In the genomic region with DNA sequence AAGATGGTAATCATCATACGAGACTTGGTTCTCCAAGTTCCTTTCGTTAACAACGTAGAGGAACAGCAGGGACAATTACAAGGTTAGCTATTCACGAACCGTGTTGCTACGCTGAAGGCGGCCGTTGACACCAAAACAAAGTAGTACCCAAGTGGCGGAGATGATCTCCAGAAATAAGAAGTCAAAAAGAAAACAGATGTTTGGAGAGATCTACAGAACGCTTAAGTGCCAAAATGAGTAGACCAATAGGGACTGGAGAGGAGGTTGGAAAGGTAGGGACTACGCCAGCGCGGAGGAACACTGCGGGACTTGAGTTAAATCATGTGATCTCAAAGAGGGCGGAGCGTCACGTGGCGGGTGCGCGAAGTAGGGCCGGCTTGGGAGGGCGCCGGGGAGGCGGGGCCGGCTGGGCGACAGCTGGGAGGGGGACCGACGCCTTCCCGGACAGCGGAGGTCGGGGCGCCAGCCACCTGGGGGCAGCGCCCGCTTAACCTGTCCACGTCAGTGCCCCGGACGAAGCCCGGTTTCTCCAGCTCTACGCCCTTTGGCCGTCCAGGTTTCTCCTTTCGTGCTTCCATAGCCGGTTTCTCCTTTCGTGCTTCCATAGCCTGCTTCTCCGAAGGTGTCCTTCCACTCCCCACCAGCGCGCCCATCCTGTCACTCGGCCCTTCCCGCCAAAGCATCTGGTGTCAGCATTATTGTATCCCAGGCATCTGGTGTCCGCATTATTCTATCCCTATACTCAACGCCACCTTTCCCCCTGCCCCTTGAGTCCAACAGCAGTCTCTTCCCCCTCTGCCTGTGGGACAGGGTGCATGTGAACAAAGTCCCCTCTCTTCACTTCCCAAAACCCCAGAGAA, we compare ENCODE assay signal across 1 cellular context.
A peak's percentile ranks its signal among the peaks of the same experiment; 100 is the strongest.
TF ChIP-seq lines count a peak whose summit lies in the region.

No MANE protein-coding gene starts in this region.

TF ChIP-seq in HepG2, 621 proteins besides CTCF, POLR2A, EP300 and RAD21 (continued from another document and continues in another):
- TF ChIP-seq, protein P1, sequence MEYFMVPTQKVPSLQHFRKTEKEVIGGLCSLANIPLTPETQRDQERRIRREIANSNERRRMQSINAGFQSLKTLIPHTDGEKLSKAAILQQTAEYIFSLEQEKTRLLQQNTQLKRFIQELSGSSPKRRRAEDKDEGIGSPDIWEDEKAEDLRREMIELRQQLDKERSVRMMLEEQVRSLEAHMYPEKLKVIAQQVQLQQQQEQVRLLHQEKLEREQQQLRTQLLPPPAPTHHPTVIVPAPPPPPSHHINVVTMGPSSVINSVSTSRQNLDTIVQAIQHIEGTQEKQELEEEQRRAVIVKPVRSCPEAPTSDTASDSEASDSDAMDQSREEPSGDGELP (IDR thresholded peaks at IDR 0.05; ENCODE audit: borderline replicate concordance, low read depth) = peak; percentile 92; the same call in 1 of the 2 replicates
- TF ChIP-seq REXO4 (CRISPR knock-in tag; IDR thresholded peaks at IDR 0.05; ENCODE audit: borderline replicate concordance) = no peak
- TF ChIP-seq ZNF335 (CRISPR knock-in tag; IDR thresholded peaks at IDR 0.05) = no peak
- TF ChIP-seq NRL (CRISPR knock-in tag; IDR thresholded peaks at IDR 0.05; ENCODE audit: borderline replicate concordance) = peak; percentile 83; the same call in 1 of the 2 replicates
- TF ChIP-seq NFYC (CRISPR knock-in tag; IDR thresholded peaks at IDR 0.05) = peak; percentile 41; the same call in 1 of the 2 replicates
- no peak for TF ChIP-seq TP53 (CRISPR knock-in tag; conservative IDR thresholded peaks at IDR 0.05)
- peak; percentile 33; the same call in 1 of the 2 replicates for TF ChIP-seq SMAD1 (CRISPR knock-in tag; IDR thresholded peaks at IDR 0.05; ENCODE audit: borderline replicate concordance, low read depth)
- no peak for TF ChIP-seq DPF2 (CRISPR knock-in tag; IDR thresholded peaks at IDR 0.05; ENCODE audit: borderline replicate concordance, low read depth)
- no peak for TF ChIP-seq NCOA1 (CRISPR knock-in tag; IDR thresholded peaks at IDR 0.05)
- peak; percentile 96 for TF ChIP-seq SAP130 (CRISPR knock-in tag; IDR thresholded peaks at IDR 0.05; ENCODE audit: low read depth)
- TF ChIP-seq HOXA9 (CRISPR knock-in tag; IDR thresholded peaks at IDR 0.05; ENCODE audit: borderline replicate concordance) = peak; percentile 69; the same call in 1 of the 2 replicates
- no peak for TF ChIP-seq ZNF510 (CRISPR knock-in tag; IDR thresholded peaks at IDR 0.05; ENCODE audit: low read depth)
- peak; percentile 45 for TF ChIP-seq TBL1XR1 (IDR thresholded peaks at IDR 0.05; ENCODE audit: borderline replicate concordance, low read length, partially characterized antibody)
- TF ChIP-seq GTF3A (CRISPR knock-in tag; conservative IDR thresholded peaks at IDR 0.05) = no peak
- no peak; the same call in 1 of the 2 replicates for TF ChIP-seq KLF15 (CRISPR knock-in tag; IDR thresholded peaks at IDR 0.05; ENCODE audit: borderline replicate concordance)
- TF ChIP-seq SRSF9 (IDR thresholded peaks at IDR 0.05; ENCODE audit: borderline replicate concordance, insufficient read depth, low read depth, low read length, poor library complexity, severe bottlenecking) = no peak
- TF ChIP-seq NFKB2 (CRISPR knock-in tag; IDR thresholded peaks at IDR 0.05; ENCODE audit: borderline replicate concordance) = peak; percentile 71; the same call in 1 of the 2 replicates
- TF ChIP-seq MED13 (CRISPR knock-in tag; IDR thresholded peaks at IDR 0.05) = no peak
- peak in 1 of 2 experiments; percentile 42; a peak in 1 of 4 replicates for TF ChIP-seq MAFK (conservative IDR thresholded peaks at IDR 0.05 in 1 of 2, IDR thresholded peaks at IDR 0.05 in 1 of 2; ENCODE audit: low read length in 2 of 2)
- TF ChIP-seq, protein P2, sequence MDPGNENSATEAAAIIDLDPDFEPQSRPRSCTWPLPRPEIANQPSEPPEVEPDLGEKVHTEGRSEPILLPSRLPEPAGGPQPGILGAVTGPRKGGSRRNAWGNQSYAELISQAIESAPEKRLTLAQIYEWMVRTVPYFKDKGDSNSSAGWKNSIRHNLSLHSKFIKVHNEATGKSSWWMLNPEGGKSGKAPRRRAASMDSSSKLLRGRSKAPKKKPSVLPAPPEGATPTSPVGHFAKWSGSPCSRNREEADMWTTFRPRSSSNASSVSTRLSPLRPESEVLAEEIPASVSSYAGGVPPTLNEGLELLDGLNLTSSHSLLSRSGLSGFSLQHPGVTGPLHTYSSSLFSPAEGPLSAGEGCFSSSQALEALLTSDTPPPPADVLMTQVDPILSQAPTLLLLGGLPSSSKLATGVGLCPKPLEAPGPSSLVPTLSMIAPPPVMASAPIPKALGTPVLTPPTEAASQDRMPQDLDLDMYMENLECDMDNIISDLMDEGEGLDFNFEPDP (CRISPR knock-in tag; conservative IDR thresholded peaks at IDR 0.05) = no peak
- TF ChIP-seq KLF6 (CRISPR knock-in tag; IDR thresholded peaks at IDR 0.05) = 0 out of 2 replicates have a peak, but pooled peaks have one; percentile 28
- TF ChIP-seq PPARG (CRISPR knock-in tag; conservative IDR thresholded peaks at IDR 0.05) = no peak
- TF ChIP-seq PHF8 (CRISPR knock-in tag; IDR thresholded peaks at IDR 0.05) = peak; percentile 28; the same call in 1 of the 2 replicates
- TF ChIP-seq, protein P3, sequence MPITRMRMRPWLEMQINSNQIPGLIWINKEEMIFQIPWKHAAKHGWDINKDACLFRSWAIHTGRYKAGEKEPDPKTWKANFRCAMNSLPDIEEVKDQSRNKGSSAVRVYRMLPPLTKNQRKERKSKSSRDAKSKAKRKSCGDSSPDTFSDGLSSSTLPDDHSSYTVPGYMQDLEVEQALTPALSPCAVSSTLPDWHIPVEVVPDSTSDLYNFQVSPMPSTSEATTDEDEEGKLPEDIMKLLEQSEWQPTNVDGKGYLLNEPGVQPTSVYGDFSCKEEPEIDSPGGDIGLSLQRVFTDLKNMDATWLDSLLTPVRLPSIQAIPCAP (CRISPR knock-in tag; IDR thresholded peaks at IDR 0.05; ENCODE audit: low read depth) = no peak
- peak; percentile 33; the same call in 1 of the 2 replicates for TF ChIP-seq ZNF121 (CRISPR knock-in tag; IDR thresholded peaks at IDR 0.05)
- TF ChIP-seq ZNF775 (CRISPR knock-in tag; IDR thresholded peaks at IDR 0.05; ENCODE audit: borderline replicate concordance) = no peak; the same call in 1 of the 2 replicates
- TF ChIP-seq IKZF1 (IDR thresholded peaks at IDR 0.05) = no peak
- TF ChIP-seq ZMYM4 (CRISPR knock-in tag; IDR thresholded peaks at IDR 0.05) = peak; percentile 47
- TF ChIP-seq ARNTL (CRISPR knock-in tag; IDR thresholded peaks at IDR 0.05) = peak; percentile 94
- TF ChIP-seq SMARCC2 (IDR thresholded peaks at IDR 0.05) = no peak
- TF ChIP-seq ZFAT (CRISPR knock-in tag; conservative IDR thresholded peaks at IDR 0.05) = no peak
- no peak; the same call in 1 of the 2 replicates for TF ChIP-seq HMG20B (CRISPR knock-in tag; conservative IDR thresholded peaks at IDR 0.05)
- TF ChIP-seq RFXANK (CRISPR knock-in tag; IDR thresholded peaks at IDR 0.05) = peak; percentile 50; the same call in 1 of the 2 replicates
- no peak; the same call in 1 of the 2 replicates for TF ChIP-seq ZNF180 (CRISPR knock-in tag; IDR thresholded peaks at IDR 0.05; ENCODE audit: borderline replicate concordance, low read depth)
- TF ChIP-seq RFX3 (CRISPR knock-in tag; IDR thresholded peaks at IDR 0.05) = no peak; the same call in 1 of the 2 replicates
- TF ChIP-seq HDAC1 (CRISPR knock-in tag; IDR thresholded peaks at IDR 0.05) = peak; percentile 74; the same call in 1 of the 2 replicates
- no peak for TF ChIP-seq AHR (CRISPR knock-in tag; IDR thresholded peaks at IDR 0.05)
- no peak for TF ChIP-seq ATRX (CRISPR knock-in tag; IDR thresholded peaks at IDR 0.05; ENCODE audit: borderline replicate concordance)
- no peak for TF ChIP-seq ZNF17 (CRISPR knock-in tag; IDR thresholded peaks at IDR 0.05)
- peak; percentile 34; the same call in 1 of the 2 replicates for TF ChIP-seq SALL2 (CRISPR knock-in tag; IDR thresholded peaks at IDR 0.05)
- TF ChIP-seq, protein P4, sequence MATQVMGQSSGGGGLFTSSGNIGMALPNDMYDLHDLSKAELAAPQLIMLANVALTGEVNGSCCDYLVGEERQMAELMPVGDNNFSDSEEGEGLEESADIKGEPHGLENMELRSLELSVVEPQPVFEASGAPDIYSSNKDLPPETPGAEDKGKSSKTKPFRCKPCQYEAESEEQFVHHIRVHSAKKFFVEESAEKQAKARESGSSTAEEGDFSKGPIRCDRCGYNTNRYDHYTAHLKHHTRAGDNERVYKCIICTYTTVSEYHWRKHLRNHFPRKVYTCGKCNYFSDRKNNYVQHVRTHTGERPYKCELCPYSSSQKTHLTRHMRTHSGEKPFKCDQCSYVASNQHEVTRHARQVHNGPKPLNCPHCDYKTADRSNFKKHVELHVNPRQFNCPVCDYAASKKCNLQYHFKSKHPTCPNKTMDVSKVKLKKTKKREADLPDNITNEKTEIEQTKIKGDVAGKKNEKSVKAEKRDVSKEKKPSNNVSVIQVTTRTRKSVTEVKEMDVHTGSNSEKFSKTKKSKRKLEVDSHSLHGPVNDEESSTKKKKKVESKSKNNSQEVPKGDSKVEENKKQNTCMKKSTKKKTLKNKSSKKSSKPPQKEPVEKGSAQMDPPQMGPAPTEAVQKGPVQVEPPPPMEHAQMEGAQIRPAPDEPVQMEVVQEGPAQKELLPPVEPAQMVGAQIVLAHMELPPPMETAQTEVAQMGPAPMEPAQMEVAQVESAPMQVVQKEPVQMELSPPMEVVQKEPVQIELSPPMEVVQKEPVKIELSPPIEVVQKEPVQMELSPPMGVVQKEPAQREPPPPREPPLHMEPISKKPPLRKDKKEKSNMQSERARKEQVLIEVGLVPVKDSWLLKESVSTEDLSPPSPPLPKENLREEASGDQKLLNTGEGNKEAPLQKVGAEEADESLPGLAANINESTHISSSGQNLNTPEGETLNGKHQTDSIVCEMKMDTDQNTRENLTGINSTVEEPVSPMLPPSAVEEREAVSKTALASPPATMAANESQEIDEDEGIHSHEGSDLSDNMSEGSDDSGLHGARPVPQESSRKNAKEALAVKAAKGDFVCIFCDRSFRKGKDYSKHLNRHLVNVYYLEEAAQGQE (IDR thresholded peaks at IDR 0.05; ENCODE audit: borderline replicate concordance in 1 of 2, low read depth in 1 of 2, low read length in 2 of 2) = peak in 1 of 2 experiments; percentile 38; a peak in 1 of 4 replicates
- TF ChIP-seq TOE1 (CRISPR knock-in tag; IDR thresholded peaks at IDR 0.05) = no peak
- no peak for TF ChIP-seq ETV6 (CRISPR knock-in tag; conservative IDR thresholded peaks at IDR 0.05)
- TF ChIP-seq, protein P5, sequence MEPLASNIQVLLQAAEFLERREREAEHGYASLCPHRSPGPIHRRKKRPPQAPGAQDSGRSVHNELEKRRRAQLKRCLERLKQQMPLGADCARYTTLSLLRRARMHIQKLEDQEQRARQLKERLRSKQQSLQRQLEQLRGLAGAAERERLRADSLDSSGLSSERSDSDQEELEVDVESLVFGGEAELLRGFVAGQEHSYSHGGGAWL (CRISPR knock-in tag; IDR thresholded peaks at IDR 0.05) = peak; percentile 91; the same call in 1 of the 2 replicates
- TF ChIP-seq, protein P6, sequence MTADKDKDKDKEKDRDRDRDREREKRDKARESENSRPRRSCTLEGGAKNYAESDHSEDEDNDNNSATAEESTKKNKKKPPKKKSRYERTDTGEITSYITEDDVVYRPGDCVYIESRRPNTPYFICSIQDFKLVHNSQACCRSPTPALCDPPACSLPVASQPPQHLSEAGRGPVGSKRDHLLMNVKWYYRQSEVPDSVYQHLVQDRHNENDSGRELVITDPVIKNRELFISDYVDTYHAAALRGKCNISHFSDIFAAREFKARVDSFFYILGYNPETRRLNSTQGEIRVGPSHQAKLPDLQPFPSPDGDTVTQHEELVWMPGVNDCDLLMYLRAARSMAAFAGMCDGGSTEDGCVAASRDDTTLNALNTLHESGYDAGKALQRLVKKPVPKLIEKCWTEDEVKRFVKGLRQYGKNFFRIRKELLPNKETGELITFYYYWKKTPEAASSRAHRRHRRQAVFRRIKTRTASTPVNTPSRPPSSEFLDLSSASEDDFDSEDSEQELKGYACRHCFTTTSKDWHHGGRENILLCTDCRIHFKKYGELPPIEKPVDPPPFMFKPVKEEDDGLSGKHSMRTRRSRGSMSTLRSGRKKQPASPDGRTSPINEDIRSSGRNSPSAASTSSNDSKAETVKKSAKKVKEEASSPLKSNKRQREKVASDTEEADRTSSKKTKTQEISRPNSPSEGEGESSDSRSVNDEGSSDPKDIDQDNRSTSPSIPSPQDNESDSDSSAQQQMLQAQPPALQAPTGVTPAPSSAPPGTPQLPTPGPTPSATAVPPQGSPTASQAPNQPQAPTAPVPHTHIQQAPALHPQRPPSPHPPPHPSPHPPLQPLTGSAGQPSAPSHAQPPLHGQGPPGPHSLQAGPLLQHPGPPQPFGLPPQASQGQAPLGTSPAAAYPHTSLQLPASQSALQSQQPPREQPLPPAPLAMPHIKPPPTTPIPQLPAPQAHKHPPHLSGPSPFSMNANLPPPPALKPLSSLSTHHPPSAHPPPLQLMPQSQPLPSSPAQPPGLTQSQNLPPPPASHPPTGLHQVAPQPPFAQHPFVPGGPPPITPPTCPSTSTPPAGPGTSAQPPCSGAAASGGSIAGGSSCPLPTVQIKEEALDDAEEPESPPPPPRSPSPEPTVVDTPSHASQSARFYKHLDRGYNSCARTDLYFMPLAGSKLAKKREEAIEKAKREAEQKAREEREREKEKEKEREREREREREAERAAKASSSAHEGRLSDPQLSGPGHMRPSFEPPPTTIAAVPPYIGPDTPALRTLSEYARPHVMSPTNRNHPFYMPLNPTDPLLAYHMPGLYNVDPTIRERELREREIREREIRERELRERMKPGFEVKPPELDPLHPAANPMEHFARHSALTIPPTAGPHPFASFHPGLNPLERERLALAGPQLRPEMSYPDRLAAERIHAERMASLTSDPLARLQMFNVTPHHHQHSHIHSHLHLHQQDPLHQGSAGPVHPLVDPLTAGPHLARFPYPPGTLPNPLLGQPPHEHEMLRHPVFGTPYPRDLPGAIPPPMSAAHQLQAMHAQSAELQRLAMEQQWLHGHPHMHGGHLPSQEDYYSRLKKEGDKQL (CRISPR knock-in tag; IDR thresholded peaks at IDR 0.05; ENCODE audit: low read depth) = 0 out of 2 replicates have a peak, but pooled peaks have one; percentile 48
- TF ChIP-seq ZC3H13 (CRISPR knock-in tag; IDR thresholded peaks at IDR 0.05) = peak; percentile 96
- TF ChIP-seq ZKSCAN5 (CRISPR knock-in tag; IDR thresholded peaks at IDR 0.05) = no peak
